Comparison of ENCODE assay signal across 7 cellular contexts in the genomic region with DNA sequence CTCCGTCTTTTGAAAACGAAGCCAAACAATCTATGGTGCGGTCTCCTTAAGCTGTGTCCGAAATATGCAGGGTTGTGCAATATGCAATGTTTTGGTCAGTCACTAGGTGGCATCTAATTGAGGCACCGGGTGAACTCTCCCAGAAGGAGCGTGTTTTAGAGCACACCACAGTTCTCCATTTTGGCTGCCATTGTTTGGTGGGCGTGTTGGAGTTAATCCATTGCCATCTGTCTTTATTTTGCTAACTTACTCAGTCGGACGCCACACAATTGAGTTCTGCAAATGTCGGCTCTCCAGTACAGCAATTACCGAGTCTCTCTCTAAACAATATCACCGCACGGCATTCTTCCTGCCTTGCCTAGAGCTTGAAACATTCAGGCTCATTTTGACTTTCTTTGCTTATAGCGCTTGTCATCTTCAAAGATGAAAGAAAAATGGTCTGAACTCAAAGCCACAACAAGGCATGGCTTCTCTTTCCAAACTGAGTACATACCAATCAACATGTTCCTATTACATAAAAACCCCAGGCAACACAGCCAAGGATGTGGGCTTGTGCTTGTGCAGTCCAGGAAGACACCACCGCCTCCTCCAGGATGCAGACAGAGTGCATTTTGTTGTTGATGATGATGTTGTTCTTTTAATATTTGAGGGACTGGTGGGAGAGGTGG.
DNase-seq lines count a peak whose midpoint lies in the region; ATAC-seq, FAIRE-seq and TF ChIP-seq lines count a peak whose summit lies in the region.

No MANE protein-coding gene starts in this region.

- POLR2A ChIA-PET in GM10248 (lab: Yijun Ruan, JAX): no interaction called here

- H3K4me1 Mint-ChIP-seq in stimulated activated memory B cell treated with anti-CD40 and anti-IgM and Interleukin-4, amounts not matched to agents 10 μg/mL and 1 μg/mL and 100 μg/mL, for 72 hours: peaks cover 6% of the 10 kb centered on the region

- ATAC-seq in left colon: peak; percentile 87
- peak; percentile 64 for ATAC-seq in stimulated activated memory B cell treated with anti-CD40 and anti-IgM and Interleukin-4, amounts not matched to agents 10 μg/mL and 1 μg/mL and 100 μg/mL, for 72 hours
- no peak for ATAC-seq in HG02840 (IDR thresholded peaks at IDR 0.05; ENCODE audit: low FRiP score, unreplicated experiment)

- H3K4me3 Mint-ChIP-seq in stimulated activated memory B cell treated with anti-CD40 and anti-IgM and Interleukin-4, amounts not matched to agents 10 μg/mL and 1 μg/mL and 100 μg/mL, for 72 hours: no peak overlapping the region

- no peaks in the 10 kb centered on the region for H3K9me3 Mint-ChIP-seq in stimulated activated memory B cell treated with anti-CD40 and anti-IgM and Interleukin-4, amounts not matched to agents 10 μg/mL and 1 μg/mL and 100 μg/mL, for 72 hours

- no peak for DNase-seq in GM10248 (ENCODE audit: extremely low spot score)
- DNase-seq in NCI-H1694 (lab: John Stamatoyannopoulos, UW): peak; percentile 89
- DNase-seq in cerebellar nuclear complex (lab: John Stamatoyannopoulos, UW): peak; percentile 41 to 68
- peak in 1 of 2 donors; percentile 10 for DNase-seq in left colon

- peak; percentile 41 for TF ChIP-seq CTCF in GM10248 (IDR thresholded peaks at IDR 0.05; ENCODE audit: control extremely low read depth, extremely low read depth, low read depth, missing control alignments)

- peak; percentile 97 for FAIRE-seq in TTC549 (lab: Jason Lieb, UNC)

- peaks cover 8% of the 10 kb centered on the region for H3K27me3 Mint-ChIP-seq in stimulated activated memory B cell treated with anti-CD40 and anti-IgM and Interleukin-4, amounts not matched to agents 10 μg/mL and 1 μg/mL and 100 μg/mL, for 72 hours

- no peaks in the 10 kb centered on the region for H3K36me3 Mint-ChIP-seq in stimulated activated memory B cell treated with anti-CD40 and anti-IgM and Interleukin-4, amounts not matched to agents 10 μg/mL and 1 μg/mL and 100 μg/mL, for 72 hours

- intact Hi-C loops in left colon (cut with DNase I, micrococcal nuclease): no loop called here

- H3K27ac Mint-ChIP-seq in stimulated activated memory B cell treated with anti-CD40 and anti-IgM and Interleukin-4, amounts not matched to agents 10 μg/mL and 1 μg/mL and 100 μg/mL, for 72 hours: no peak overlapping the region

- CTCF ChIA-PET in GM10248 (lab: Yijun Ruan, JAX): interaction anchor here (1.0 to 1.6 kb wide), 8 partner anchors 8 to 279 kb away, joined by 3 to 7 read pairs (median 4); no protein-coding TSS in a partner anchor
